ENCODE assay signal across 9 cellular contexts in the genomic region with DNA sequence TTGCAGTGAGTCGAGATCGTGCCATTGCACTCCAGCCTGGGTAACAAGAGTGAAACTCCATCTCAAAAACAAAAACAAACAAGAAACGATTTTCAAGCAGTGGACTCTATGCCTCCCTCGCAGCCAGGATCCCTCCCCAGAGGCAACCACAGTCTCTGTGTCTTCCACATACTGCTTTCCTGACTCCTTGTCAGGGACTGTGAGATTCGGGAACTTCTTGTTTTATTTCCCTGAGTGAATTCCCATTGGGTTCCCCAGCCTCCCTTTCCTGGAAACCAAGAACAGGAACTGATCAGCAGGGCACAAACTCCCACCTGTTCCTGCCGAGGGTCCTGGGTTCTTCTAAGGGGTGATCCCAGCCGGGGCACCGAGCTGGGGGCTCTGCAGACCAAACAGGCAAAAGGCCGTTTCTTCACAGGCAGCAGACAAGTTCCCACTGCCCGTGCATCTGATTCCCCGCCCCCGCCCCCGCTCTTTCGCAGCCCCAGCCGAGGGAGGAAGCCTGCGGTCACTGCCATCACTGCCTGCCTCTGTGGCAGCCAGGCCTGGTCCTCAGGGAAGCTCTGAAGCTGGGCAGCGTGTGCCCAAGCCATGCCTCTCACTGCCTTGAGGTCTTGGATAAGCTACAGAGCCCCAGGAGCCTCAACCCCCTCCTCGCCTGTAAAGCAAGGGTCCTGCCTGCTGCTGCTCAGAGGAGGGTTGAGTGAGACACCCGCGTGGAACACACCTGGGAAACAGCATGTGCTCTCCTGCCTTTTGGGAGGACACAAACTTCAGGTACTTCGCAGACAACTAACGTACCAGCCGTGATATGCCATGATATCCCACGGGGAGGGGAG. TPM values are rescaled to one million over a fixed set of nuclear protein-coding genes. Genes with fewer than 3 reads are reported as not detected.
DNase-seq lines count a peak whose midpoint lies in the region; ATAC-seq and TF ChIP-seq lines count a peak whose summit lies in the region.
"Had no signal": no experiment of that assay in that cellular context is flagged by ENCODE, and none has a peak within 500 bp of the region (broad histone marks: within the 10 kb centered on the region; RNA-seq: fewer than 3 reads in every experiment).

No MANE protein-coding gene starts in this region.

- intact Hi-C loops in CD4-positive, alpha-beta memory T cell (cut with micrococcal nuclease) = loop anchor here (1.0 kb wide), 1 partner anchor 13 kb away; a partner anchor contains a TSS
- intact Hi-C loops in sigmoid colon (cut with DNase I) = no loop called here

- peak overlapping the region; percentile 22 to 32 for H3K4me3 ChIP-seq in CD4-positive, alpha-beta memory T cell (ENCODE audit: low read length in 2 of 2)
- H3K4me3 ChIP-seq in mesendoderm (ENCODE audit: low read length) = no peak overlapping the region
- H3K4me3 ChIP-seq in sigmoid colon = no peak overlapping the region
- H3K4me3 ChIP-seq: psoas muscle had no signal

- H3K4me1 ChIP-seq in CD4-positive, alpha-beta memory T cell (ENCODE audit: insufficient read depth, low read length) = peaks cover 62% of the 10 kb centered on the region
- H3K4me1 ChIP-seq in mesendoderm (ENCODE audit: control insufficient read depth, low read depth, low read length) (peaks cover 2% of the 10 kb centered on the region), sigmoid colon (peaks cover 0 to 3% (median 1%) of the 10 kb centered on the region in 4 donors)
- H3K4me1 ChIP-seq: psoas muscle had no signal

- no peak for ATAC-seq in HG03520 (IDR thresholded peaks at IDR 0.05; ENCODE audit: unreplicated experiment)
- ATAC-seq: psoas muscle had no signal

- H3K4ac ChIP-seq in mesendoderm (ENCODE audit: low read depth, low read length) = no peak overlapping the region

- WGBS in mesendoderm (ENCODE audit: extremely low coverage, insufficient coverage, low lambda C conversion rate) = no CpG with 5 or more reads among the region's 24 CpGs
- WGBS in sigmoid colon, 2 donors = 24 to 51% methylated on average over 24 of the region's 24 CpGs

- H3K9me3 Mint-ChIP-seq in CD4-positive, alpha-beta memory T cell = no peaks in the 10 kb centered on the region

- POLR2A ChIA-PET in CD4-positive, alpha-beta memory T cell (lab: Charles Lee; ENCODE audit: partially characterized antibody) = interaction anchor here (0.8 kb wide), 1 partner anchor 427 kb away, joined by 3 read pairs; a partner anchor contains a TSS

- peak overlapping the region; percentile 67 to 85 (median 76) for H3K4me3 Mint-ChIP-seq in CD4-positive, alpha-beta memory T cell

- no peak for TF ChIP-seq POLR2A in sigmoid colon (IDR thresholded peaks at IDR 0.05)

- no peaks in the 10 kb centered on the region for H3K79me2 ChIP-seq in mesendoderm (ENCODE audit: control insufficient read depth, insufficient read depth, low read length)

- no peak for TF ChIP-seq CTCF in sigmoid colon (IDR thresholded peaks at IDR 0.05)

- no peak overlapping the region for H3K4me2 ChIP-seq in mesendoderm (ENCODE audit: low read length)

- H3K4me1 Mint-ChIP-seq in CD4-positive, alpha-beta memory T cell = peaks cover 29 to 59% (median 44%) of the 10 kb centered on the region in 4 donors

- H3K9ac ChIP-seq in mesendoderm (ENCODE audit: low read length) = peak overlapping the region; percentile 26

- DNase-seq in CD4-positive, alpha-beta memory T cell = peak; percentile 51 to 78 (median 55)
- DNase-seq in NOMO-1 treated with dmso at 0.1 percent for 144 hours (lab: John Stamatoyannopoulos, UW; ENCODE audit: unreplicated experiment) (peak; percentile 55), mesendoderm (no peak), sigmoid colon (no peak), H4 (ENCODE audit: low spot score) (no peak), mucosa of gallbladder (ENCODE audit: low spot score) (no peak)
- peak; percentile 54 for DNase-seq in activated effector memory CD4-positive, alpha-beta T cell treated with Interleukin-2 at 50 U/mL for 16 hours

- no peak for TF ChIP-seq EP300 in sigmoid colon (IDR thresholded peaks at IDR 0.05)

- no peaks in the 10 kb centered on the region for H3K9me3 ChIP-seq in CD4-positive, alpha-beta memory T cell (ENCODE audit: control insufficient read depth in 1 of 2, low read length in 2 of 2)
- H3K9me3 ChIP-seq in sigmoid colon = no peaks in the 10 kb centered on the region
- H3K9me3 ChIP-seq: psoas muscle had no signal

- H3K27ac ChIP-seq in CD4-positive, alpha-beta memory T cell (ENCODE audit: low read depth, low read length) = peak overlapping the region; percentile 38
- H3K27ac ChIP-seq in mesendoderm (ENCODE audit: low read depth, low read length) (no peak overlapping the region), sigmoid colon (no peak overlapping the region)
- H3K27ac ChIP-seq: psoas muscle had no signal

- H3K18ac ChIP-seq in mesendoderm (ENCODE audit: low read length) = no peak overlapping the region

- H2AK5ac ChIP-seq in mesendoderm (ENCODE audit: low read length) = no peak overlapping the region

- no peak overlapping the region for H2BK15ac ChIP-seq in mesendoderm (replicated peaks; ENCODE audit: low read depth)

- H3K36me3 ChIP-seq in CD4-positive, alpha-beta memory T cell (ENCODE audit: insufficient read depth, low read length) = no peaks in the 10 kb centered on the region
- H3K36me3 ChIP-seq in mesendoderm (ENCODE audit: control insufficient read depth, insufficient read depth, low read length) = no peaks in the 10 kb centered on the region
- H3K36me3 ChIP-seq in sigmoid colon = no peaks in the 10 kb centered on the region

- H3K56ac ChIP-seq in mesendoderm (ENCODE audit: low read length) = peak overlapping the region; percentile 54

- no peaks in the 10 kb centered on the region for H3K36me3 Mint-ChIP-seq in CD4-positive, alpha-beta memory T cell

- H3K23ac ChIP-seq in mesendoderm (ENCODE audit: low read length) = no peak overlapping the region

- H3K27me3 Mint-ChIP-seq in CD4-positive, alpha-beta memory T cell = no peaks in the 10 kb centered on the region

- no peaks in the 10 kb centered on the region for H3K27me3 ChIP-seq in CD4-positive, alpha-beta memory T cell (ENCODE audit: insufficient read depth, low read length)
- H3K27me3 ChIP-seq in mesendoderm (ENCODE audit: insufficient read depth, low read length, poor library complexity) = no peaks in the 10 kb centered on the region
- H3K27me3 ChIP-seq in sigmoid colon = peaks cover 2 to 36% (median 16%) of the 10 kb centered on the region in 3 donors

- no peaks in the 10 kb centered on the region for H3K79me1 ChIP-seq in mesendoderm (ENCODE audit: low read length)

- H3K27ac Mint-ChIP-seq in CD4-positive, alpha-beta memory T cell = peak overlapping the region; percentile 75 to 95 (median 91)

- CTCF ChIA-PET in CD4-positive, alpha-beta memory T cell (lab: Charles Lee; ENCODE audit: partially characterized antibody) = no interaction called here

- no peak overlapping the region for H2BK5ac ChIP-seq in mesendoderm (ENCODE audit: low read length)

- no peak overlapping the region for H4K8ac ChIP-seq in mesendoderm (ENCODE audit: low read depth, low read length)

- no peak overlapping the region for H2BK120ac ChIP-seq in mesendoderm (ENCODE audit: low read depth, low read length)

- H4K5ac ChIP-seq in mesendoderm (ENCODE audit: low read length) = no peak overlapping the region

RNA-seq across cellular contexts. Expression of a gene that starts 5.5 kb away (rescaled TPM):
- 100 to 1,000 TPM; 274 to 302 TPM for total RNA-seq in CD4-positive, alpha-beta memory T cell
- polyA plus RNA-seq in CD4-positive, alpha-beta memory T cell = 10 to 100 TPM; 12.0 to 67.5 TPM
- polyA plus RNA-seq in mesendoderm (2013, experiment 1 of 2) = 37.5 TPM
- 38.4 TPM for polyA plus RNA-seq in mesendoderm (2013, experiment 2 of 2)
- total RNA-seq in sigmoid colon = 100 to 1,000 TPM in 3 of 4 donors, 10 to 100 TPM in 1; 97.4 to 242 (median 158) TPM
- polyA plus RNA-seq in sigmoid colon = 100 to 1,000 TPM in 1 of 3 donors, 10 to 100 TPM in 2; 18.0 to 169 (median 29.4) TPM
- total RNA-seq in H4 (2014; rRNA removed; shearing (Covaris generic)) = 35.6 and 47.1 TPM in 2 replicates
- 108 TPM for total RNA-seq in mucosa of gallbladder

RNA-seq across cellular contexts. Expression of a gene that starts 13.1 kb away (rescaled TPM):
- under 1 TPM; 0.17 TPM for total RNA-seq in CD4-positive, alpha-beta memory T cell
- under 1 TPM; 0.19 to 0.26 TPM for polyA plus RNA-seq in CD4-positive, alpha-beta memory T cell
- polyA plus RNA-seq in mesendoderm (2013, experiment 1 of 2) = 38.9 TPM
- polyA plus RNA-seq in mesendoderm (2013, experiment 2 of 2) = 37.7 TPM
- total RNA-seq in sigmoid colon (1 to 10 TPM in 1 of 4 donors, under 1 TPM in 2, not detected in 1; 0.71 to 3.0 (median 0.81) TPM), mucosa of gallbladder (3.2 TPM)
- polyA plus RNA-seq in sigmoid colon = 10 to 100 TPM in 1 of 3 donors, 1 to 10 TPM in 2; 3.6 to 17.4 (median 6.9) TPM
- 26.4 and 27.0 TPM in 2 replicates for total RNA-seq in H4 (2014; rRNA removed; shearing (Covaris generic))

RNA-seq across cellular contexts. Expression of a gene that starts 21.2 kb away (rescaled TPM):
- 100 to 1,000 TPM; 171 to 175 TPM for total RNA-seq in CD4-positive, alpha-beta memory T cell
- 100 to 1,000 TPM; 569 to 624 TPM for polyA plus RNA-seq in CD4-positive, alpha-beta memory T cell
- polyA plus RNA-seq in mesendoderm (2013, experiment 1 of 2) = 300 TPM
- polyA plus RNA-seq in mesendoderm (2013, experiment 2 of 2) = 305 TPM
- total RNA-seq in sigmoid colon (10 to 100 TPM; 56.6 to 78.3 (median 62.5) TPM), mucosa of gallbladder (104 TPM)
- 100 to 1,000 TPM; 245 to 329 (median 294) TPM for polyA plus RNA-seq in sigmoid colon
- 401 and 554 TPM in 2 replicates for total RNA-seq in H4 (2014; rRNA removed; shearing (Covaris generic))

Comparison
In these comparisons a context has a peak if more than half of its experiments do, and no peak if none do; other contexts are left out.
1. DNase-seq: peak in CD4-positive, alpha-beta memory T cell (5 of 5), NOMO-1 treated with dmso at 0.1 percent for 144 hours (single experiment) and activated effector memory CD4-positive, alpha-beta T cell treated with Interleukin-2 at 50 U/mL for 16 hours (single experiment); none in mesendoderm (single experiment), sigmoid colon (single experiment), H4 (single experiment) and mucosa of gallbladder (single experiment).
2. H3K4me3 ChIP-seq: peak in CD4-positive, alpha-beta memory T cell (2 of 2); none in mesendoderm (single experiment) and sigmoid colon (0 of 4).